ENCODE assay signal across 8 cellular contexts in genomic region chr15:68055224-68055705, GRCh38. TPM values are rescaled to one million over a fixed set of nuclear protein-coding genes. Genes with fewer than 3 reads are reported as not detected.
DNase-seq lines count a peak whose midpoint lies in the region; FAIRE-seq and TF ChIP-seq lines count a peak whose summit lies in the region.

No MANE protein-coding gene starts in this region.

- FAIRE-seq in D721Med (lab: Jason Lieb, UNC): no peak

- TF ChIP-seq CTCF in smooth muscle cell (IDR thresholded peaks at IDR 0.05; ENCODE audit: borderline replicate concordance, insufficient read depth, poor library complexity, severe bottlenecking) (no peak), D721Med (IDR thresholded peaks at IDR 0.05; ENCODE audit: insufficient read depth, missing control alignments) (no peak)

- H3K4me2 ChIP-seq in smooth muscle cell: peak overlapping the region; percentile 89

- H3K27me3 ChIP-seq in HUES6 (ENCODE audit: control insufficient read depth, insufficient read depth, low read length): no peaks in the 10 kb centered on the region
- H3K27me3 ChIP-seq in smooth muscle cell (ENCODE audit: low read depth): no peaks in the 10 kb centered on the region

- H3K9ac ChIP-seq in HUES6 (ENCODE audit: low read length) (peak overlapping the region; percentile 74), smooth muscle cell (ENCODE audit: low read depth) (peak overlapping the region; percentile 93)

- H3K36me3 ChIP-seq in HUES6 (ENCODE audit: control insufficient read depth, insufficient read depth, low read length) (no peaks in the 10 kb centered on the region), smooth muscle cell (ENCODE audit: low read depth) (no peaks in the 10 kb centered on the region)

- peaks cover 31% of the 10 kb centered on the region for H3K4me1 ChIP-seq in HUES6 (ENCODE audit: control insufficient read depth, insufficient read depth, low read length)
- H3K4me1 ChIP-seq in smooth muscle cell (ENCODE audit: low read depth): peaks cover 39% of the 10 kb centered on the region

- peak; percentile 35 for DNase-seq in AG08395 (ENCODE audit: low spot score)
- DNase-seq in GM19240 (ENCODE audit: insufficient read length, low spot score): peak; percentile 40
- peak in 4 of 5 experiments; percentile 30 to 89 (median 51) for DNase-seq in T-helper 2 cell
- DNase-seq in astrocyte of the hippocampus (ENCODE audit: low read depth, low spot score): peak; percentile 53
- no peak for DNase-seq in smooth muscle cell (lab: John Stamatoyannopoulos, UW; ENCODE audit: unreplicated experiment)
- no peak for DNase-seq in D721Med (ENCODE audit: insufficient read length, low spot score)

- H3K79me2 ChIP-seq in smooth muscle cell (ENCODE audit: low read depth): peaks cover 60% of the 10 kb centered on the region

- H3F3A ChIP-seq in smooth muscle cell (ENCODE audit: low read depth): no peaks in the 10 kb centered on the region

- H4K20me1 ChIP-seq in smooth muscle cell (ENCODE audit: low read depth): peaks cover 60% of the 10 kb centered on the region

- 1% methylated on average over 15 of the region's 15 CpGs for WGBS in smooth muscle cell (ENCODE audit: low lambda C conversion rate)

- no peaks in the 10 kb centered on the region for H3K9me3 ChIP-seq in HUES6 (ENCODE audit: control insufficient read depth, insufficient read depth, low read depth, low read length)
- H3K9me3 ChIP-seq in iPS-18c (ENCODE audit: control insufficient read depth, insufficient read depth, low read length): no peaks in the 10 kb centered on the region
- H3K9me3 ChIP-seq in smooth muscle cell (replicated peaks; ENCODE audit: low read depth): no peaks in the 10 kb centered on the region

- H2AFZ ChIP-seq in smooth muscle cell (ENCODE audit: low read depth): no peak overlapping the region

- H3K4me3 ChIP-seq in HUES6 (ENCODE audit: low read depth, low read length) (peak overlapping the region; percentile 91), iPS-18c (ENCODE audit: insufficient read depth, low read depth, low read length) (peak overlapping the region; percentile 87), smooth muscle cell (peak overlapping the region; percentile 100)

- no peak overlapping the region for H3K27ac ChIP-seq in HUES6 (ENCODE audit: low read depth, low read length)
- H3K27ac ChIP-seq in smooth muscle cell (ENCODE audit: low read depth): peak overlapping the region; percentile 92

RNA-seq across cellular contexts. Expression of gene PIAS1, which starts 1.1 kb away (rescaled TPM):
- 56.1 and 66.5 TPM in 2 replicates for total RNA-seq in smooth muscle cell
- 42.6 and 46.4 TPM in 2 replicates for polyA plus RNA-seq in smooth muscle cell

Comparison
In these comparisons a context has a peak if more than half of its experiments do, and no peak if none do; other contexts are left out.
1. DNase-seq: peak in AG08395 (single experiment), GM19240 (single experiment), T-helper 2 cell (4 of 5) and astrocyte of the hippocampus (single experiment); none in smooth muscle cell (single experiment) and D721Med (single experiment).
2. Peak in every context shown above with its lines, with median percentiles within 50 percentile points of each other: H3K4me3 ChIP-seq.